Comparison of ENCODE assay signal across 1 cellular context in the genomic region with DNA sequence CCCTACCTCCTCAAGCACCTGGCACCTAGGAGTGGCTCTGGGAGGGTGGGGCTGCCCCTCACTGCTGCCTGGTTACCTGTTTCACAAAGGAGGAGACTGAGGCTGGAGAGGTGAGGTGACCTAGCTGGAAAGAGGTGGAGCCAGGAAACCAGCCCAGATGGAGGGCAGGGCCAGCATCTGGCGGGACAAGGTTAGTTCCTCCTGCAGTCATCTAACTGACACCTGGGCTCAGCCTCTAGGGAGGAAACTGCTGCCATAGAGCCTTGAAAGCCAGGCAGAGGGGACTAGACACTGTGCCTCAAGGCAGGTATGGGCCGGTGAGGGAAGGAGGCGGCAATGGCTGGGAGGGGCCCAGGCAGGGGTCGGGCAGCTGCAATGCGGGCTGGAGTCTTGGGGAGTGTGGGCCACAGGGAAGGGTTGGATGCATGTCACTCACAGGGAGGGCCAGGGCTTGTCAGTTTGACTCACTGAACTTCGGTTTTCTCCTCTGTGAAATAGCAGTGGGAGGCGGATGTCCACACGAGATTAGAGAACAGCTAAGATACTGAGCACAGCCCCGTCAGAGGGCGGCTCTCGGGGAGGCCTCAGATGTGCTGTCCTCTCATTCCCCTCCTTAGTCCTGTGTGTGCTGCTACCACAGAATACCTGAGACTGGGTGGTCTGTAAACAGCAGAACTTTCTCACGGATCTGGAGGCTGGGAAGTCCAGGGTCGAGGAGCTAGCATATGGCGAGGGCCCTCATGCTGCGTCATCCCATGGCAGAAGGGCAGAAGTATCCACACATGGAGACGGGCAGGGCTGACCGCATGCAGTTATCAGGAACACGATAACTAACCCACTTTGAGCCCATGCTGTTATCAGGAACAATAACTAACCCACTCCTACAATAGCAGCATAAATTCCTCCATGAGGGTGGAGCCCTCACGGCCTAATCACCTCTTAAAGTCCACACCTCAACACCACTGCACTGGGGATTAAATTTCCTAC.
TF ChIP-seq lines count a peak whose summit lies in the region.

No MANE protein-coding gene starts in this region.

TF ChIP-seq in H1, 55 proteins besides CTCF, POLR2A, EP300 and RAD21:
- no peak for TF ChIP-seq CHD2 (IDR thresholded peaks at IDR 0.05; ENCODE audit: low read length)
- TF ChIP-seq, protein P1, sequence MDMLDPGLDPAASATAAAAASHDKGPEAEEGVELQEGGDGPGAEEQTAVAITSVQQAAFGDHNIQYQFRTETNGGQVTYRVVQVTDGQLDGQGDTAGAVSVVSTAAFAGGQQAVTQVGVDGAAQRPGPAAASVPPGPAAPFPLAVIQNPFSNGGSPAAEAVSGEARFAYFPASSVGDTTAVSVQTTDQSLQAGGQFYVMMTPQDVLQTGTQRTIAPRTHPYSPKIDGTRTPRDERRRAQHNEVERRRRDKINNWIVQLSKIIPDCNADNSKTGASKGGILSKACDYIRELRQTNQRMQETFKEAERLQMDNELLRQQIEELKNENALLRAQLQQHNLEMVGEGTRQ (IDR thresholded peaks at IDR 0.05; ENCODE audit: low read length), result no peak
- TF ChIP-seq CHD1 (IDR thresholded peaks at IDR 0.05; ENCODE audit: low read depth, low read length), result no peak
- TF ChIP-seq, protein P2, sequence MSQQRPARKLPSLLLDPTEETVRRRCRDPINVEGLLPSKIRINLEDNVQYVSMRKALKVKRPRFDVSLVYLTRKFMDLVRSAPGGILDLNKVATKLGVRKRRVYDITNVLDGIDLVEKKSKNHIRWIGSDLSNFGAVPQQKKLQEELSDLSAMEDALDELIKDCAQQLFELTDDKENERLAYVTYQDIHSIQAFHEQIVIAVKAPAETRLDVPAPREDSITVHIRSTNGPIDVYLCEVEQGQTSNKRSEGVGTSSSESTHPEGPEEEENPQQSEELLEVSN (IDR thresholded peaks at IDR 0.05), result no peak
- TF ChIP-seq CBX5 (IDR thresholded peaks at IDR 0.05; ENCODE audit: low read depth, low read length), result no peak
- no peak for TF ChIP-seq FOSL1 (IDR thresholded peaks at IDR 0.05; ENCODE audit: insufficient read depth, low read depth, low read length)
- no peak for TF ChIP-seq RFX5 (IDR thresholded peaks at IDR 0.05; ENCODE audit: borderline replicate concordance, low read depth, low read length)
- TF ChIP-seq BCL11A (IDR thresholded peaks at IDR 0.05; ENCODE audit: low read depth in 2 of 2, low read length in 2 of 2), result no peak
- TF ChIP-seq PHF8 (conservative IDR thresholded peaks at IDR 0.05; ENCODE audit: low read depth, low read length), result no peak
- TF ChIP-seq JUND (IDR thresholded peaks at IDR 0.05; ENCODE audit: low read length), result no peak
- no peak for TF ChIP-seq ZNF274 (IDR thresholded peaks at IDR 0.05; ENCODE audit: borderline replicate concordance, extremely low read depth, low read length)
